In the genomic region with DNA sequence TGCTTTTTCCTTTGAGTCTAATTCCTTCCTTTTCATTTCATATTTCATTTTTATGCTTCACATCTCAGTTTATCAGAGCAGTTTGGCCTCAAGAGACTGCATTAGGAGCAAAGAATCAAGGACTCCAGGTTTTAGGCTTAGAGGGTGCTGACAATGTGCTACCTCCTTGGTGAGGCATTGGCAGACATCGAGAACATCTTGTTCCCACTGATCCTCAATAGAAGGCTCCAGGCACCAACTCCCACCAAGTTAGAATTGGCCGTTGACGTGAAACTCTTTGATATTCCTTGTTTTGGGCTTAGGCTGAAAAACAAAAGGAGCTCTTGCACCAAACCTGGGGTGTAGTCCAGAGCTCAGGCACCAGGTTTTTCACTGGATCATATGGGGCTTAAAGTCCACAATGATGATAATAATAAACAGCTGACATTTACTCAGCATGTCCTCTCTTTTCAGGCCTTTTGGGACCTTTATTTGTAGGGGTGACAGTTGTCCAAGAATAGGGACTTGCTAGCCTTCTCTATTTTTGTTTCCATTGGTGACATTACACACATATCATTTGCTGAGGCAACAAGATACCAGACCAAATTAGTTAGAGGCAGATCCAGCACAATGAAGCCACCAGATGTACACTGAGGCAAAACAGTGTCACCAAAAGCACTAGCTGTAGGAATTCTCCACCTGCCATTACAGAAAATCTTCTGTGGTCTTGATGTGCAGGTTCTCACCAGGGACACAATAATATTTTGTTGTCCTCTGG, we compare ENCODE assay signal across 17 cellular contexts.
A peak's percentile ranks its signal among the peaks of the same experiment; 100 is the strongest.
DNase-seq lines count a peak whose midpoint lies in the region; ATAC-seq and TF ChIP-seq lines count a peak whose summit lies in the region.
"Had no signal": no experiment of that assay in that cellular context is flagged by ENCODE, and none has a peak within 500 bp of the region (broad histone marks: within the 10 kb centered on the region; RNA-seq: fewer than 3 reads in every experiment).

No MANE protein-coding gene starts in this region.

- no peaks in the 10 kb centered on the region for H3K36me3 Mint-ChIP-seq in Calu3 (ENCODE audit: insufficient read depth, unreplicated experiment)
- H3K36me3 Mint-ChIP-seq: CD8-positive, alpha-beta T cell had no signal

- ATAC-seq in Right ventricle myocardium superior (ENCODE audit: poor library complexity) (peak; percentile 47), right cardiac atrium (peak; percentile 25 to 49), gastrocnemius medialis (peak; percentile 49 to 70)
- ATAC-seq: CD8-positive, alpha-beta T cell; HCT116 had no signal

- no peaks in the 10 kb centered on the region for H3K4me1 Mint-ChIP-seq in Calu3 (ENCODE audit: low read depth, unreplicated experiment)

- H3K9me3 ChIP-seq in right cardiac atrium (ENCODE audit: control insufficient read depth, low read length) (no peaks in the 10 kb centered on the region), gastrocnemius medialis (no peaks in the 10 kb centered on the region), testis (no peaks in the 10 kb centered on the region)
- H3K9me3 ChIP-seq: BLaER1 had no signal

- intact Hi-C loops in Right ventricle myocardium superior (cut with DNase I) (no loop called here), cardiac septum (cut with DNase I) (no loop called here), right cardiac atrium (cut with DNase I) (no loop called here), gastrocnemius medialis (cut with DNase I; ENCODE audit: low total_unique reads) (no loop called here), testis (cut with DNase I; ENCODE audit: low total_unique reads) (no loop called here), Calu3 (cut with micrococcal nuclease; ENCODE audit: unreplicated experiment) (no loop called here)

- H3K27me3 ChIP-seq in right cardiac atrium (ENCODE audit: control insufficient read depth, insufficient read depth) (no peaks in the 10 kb centered on the region), gastrocnemius medialis (no peaks in the 10 kb centered on the region), testis (no peaks in the 10 kb centered on the region)
- H3K27me3 ChIP-seq: BLaER1 had no signal

- H3K4me3 ChIP-seq in right cardiac atrium (ENCODE audit: low read length) (no peak overlapping the region), gastrocnemius medialis (no peak overlapping the region), testis (no peak overlapping the region)
- H3K4me3 ChIP-seq: BLaER1 had no signal

- no peak overlapping the region for H3K27ac Mint-ChIP-seq in Calu3 (ENCODE audit: unreplicated experiment)
- H3K27ac Mint-ChIP-seq: CD8-positive, alpha-beta T cell; HFFc6 had no signal

- DNase-seq in Right ventricle myocardium superior (no peak), cardiac septum (ENCODE audit: low spot score) (no peak), right cardiac atrium (no peak), gastrocnemius medialis (peak in 1 of 2 donors; percentile 6), testis (peak; percentile 51), glomerular visceral epithelial cell (ENCODE audit: extremely low spot score) (no peak), Calu3 (no peak)
- no peak for DNase-seq in activated naive CD4-positive, alpha-beta T cell (lab: John Stamatoyannopoulos, UW)
- DNase-seq: 8988T; CD8-positive, alpha-beta T cell; DMS 273 treated with DMSO at 0.1 percent for 48 hours; GOT3; H7; HFFc6 had no signal

- TF ChIP-seq CTCF in gastrocnemius medialis (IDR thresholded peaks at IDR 0.05 in 4 of 5, conservative IDR thresholded peaks at IDR 0.05 in 1 of 5) = no peak
- TF ChIP-seq CTCF in testis (IDR thresholded peaks at IDR 0.05) = no peak
- no peak for TF ChIP-seq CTCF in Calu3 (IDR thresholded peaks at IDR 0.05; ENCODE audit: unreplicated experiment)

- H3K4me1 ChIP-seq in right cardiac atrium (ENCODE audit: control insufficient read depth, insufficient read depth, low read length) (peaks cover 6% of the 10 kb centered on the region), gastrocnemius medialis (peaks cover 27 to 58% of the 10 kb centered on the region in 2 donors), testis (peaks cover 8% of the 10 kb centered on the region)

- peak overlapping the region; percentile 13 for H3K27ac ChIP-seq in right cardiac atrium (ENCODE audit: low read length)
- peak overlapping the region in 3 of 4 donors; percentile 12 to 69 (median 59) for H3K27ac ChIP-seq in gastrocnemius medialis
- peak overlapping the region; percentile 73 to 84 for H3K27ac ChIP-seq in testis
- H3K27ac ChIP-seq: BLaER1, HL-60 had no signal

- CTCF ChIA-PET in Calu3 (lab: Charles Lee) = no interaction called here

- H3K4me3 Mint-ChIP-seq in Calu3 (ENCODE audit: low read depth, unreplicated experiment) = no peak overlapping the region
- H3K4me3 Mint-ChIP-seq: CD8-positive, alpha-beta T cell; HFFc6 had no signal

- no TSS peak for BruUV-seq in Calu3 (replicated peaks; lab: Mats Ljungman, UMichigan)

- WGBS in right cardiac atrium = 77% methylated on average over 3 of the region's 3 CpGs
- 19 to 37% methylated on average over 3 of the region's 3 CpGs for WGBS in testis, 2 donors

- in situ Hi-C loops in gastrocnemius medialis (cut with MboI; ENCODE audit: low sequenced_read_pairs in 4 of 4) = no loop called here

- TF ChIP-seq POLR2A in gastrocnemius medialis (IDR thresholded peaks at IDR 0.05) = no peak
- no peak for TF ChIP-seq POLR2A in testis (IDR thresholded peaks at IDR 0.05)

- no peaks in the 10 kb centered on the region for H3K9me3 Mint-ChIP-seq in Calu3 (ENCODE audit: low read depth, unreplicated experiment)
- H3K9me3 Mint-ChIP-seq: CD8-positive, alpha-beta T cell had no signal

- H3K27me3 Mint-ChIP-seq in Calu3 (ENCODE audit: unreplicated experiment) = no peaks in the 10 kb centered on the region

- H3K36me3 ChIP-seq in gastrocnemius medialis (no peaks in the 10 kb centered on the region), testis (ENCODE audit: low read depth, missing control alignments) (no peaks in the 10 kb centered on the region)
- H3K36me3 ChIP-seq: BLaER1 had no signal

Comparison
In these comparisons a context has a peak if more than half of its experiments do, and no peak if none do; other contexts are left out.
1. H3K27ac ChIP-seq: peak in every context shown above with its lines; median percentile 78 in testis; 59 in gastrocnemius medialis; 13 in right cardiac atrium.